In the genomic region with DNA sequence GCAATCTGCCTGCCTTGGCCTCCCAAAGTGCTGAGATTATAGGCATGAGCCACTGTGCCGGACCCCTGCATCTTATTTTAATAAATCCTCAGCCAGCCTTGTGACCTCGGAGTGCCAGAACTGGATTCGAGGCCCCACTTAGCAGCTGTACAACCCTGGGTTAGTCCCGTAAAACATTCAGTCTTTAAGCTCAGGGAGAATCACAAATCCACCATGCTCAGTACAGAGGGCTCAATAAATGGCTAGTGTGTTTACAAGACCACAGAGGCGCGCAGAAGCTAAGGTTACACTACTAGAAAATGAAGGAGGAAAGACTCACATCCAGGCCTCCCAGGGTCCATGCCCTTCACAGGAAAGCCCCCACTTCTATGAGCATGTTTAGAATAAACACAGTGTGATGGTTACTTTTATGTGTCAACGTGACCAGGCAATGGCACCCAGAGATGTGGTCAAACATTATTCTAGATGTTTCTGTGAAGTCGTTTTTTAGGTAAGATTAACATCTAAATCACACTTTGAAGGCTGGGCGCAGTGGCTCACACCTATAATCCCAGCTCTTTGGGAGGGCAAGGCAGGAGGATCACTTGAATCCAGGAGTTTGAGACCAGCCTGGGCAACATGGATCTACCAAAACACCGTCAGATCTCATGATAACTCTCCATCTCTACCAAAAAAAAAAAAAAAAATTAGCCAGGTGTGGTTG, we compare ENCODE assay signal across 17 cellular contexts. TPM values are rescaled to one million over a fixed set of nuclear protein-coding genes. Genes with fewer than 3 reads are reported as not detected.
DNase-seq lines count a peak whose midpoint lies in the region; ATAC-seq, FAIRE-seq and TF ChIP-seq lines count a peak whose summit lies in the region.
"Had no signal": no experiment of that assay in that cellular context is flagged by ENCODE, and none has a peak within 500 bp of the region (broad histone marks: within the 10 kb centered on the region; RNA-seq: fewer than 3 reads in every experiment).

No MANE protein-coding gene starts in this region.

- H3K79me2 ChIP-seq in Karpas-422 (ENCODE audit: low read length) (peaks cover 30% of the 10 kb centered on the region), astrocyte (ENCODE audit: insufficient read depth, low read length) (no peaks in the 10 kb centered on the region)

- peaks cover 3% of the 10 kb centered on the region for H3K9me3 Mint-ChIP-seq in astrocyte (ENCODE audit: unreplicated experiment)
- peaks cover 0 to 6% of the 10 kb centered on the region in 2 donors for H3K9me3 Mint-ChIP-seq in stimulated activated naive CD8-positive, alpha-beta T cell treated with anti-CD3 and anti-CD28 coated beads, Interleukin-15, amount 100 ng/mL, for 72 hours

- H3K27me3 ChIP-seq in Karpas-422 (ENCODE audit: low read length) = no peaks in the 10 kb centered on the region
- H3K27me3 ChIP-seq in astrocyte (ENCODE audit: insufficient read depth, low read length) = no peaks in the 10 kb centered on the region
- no peaks in the 10 kb centered on the region for H3K27me3 ChIP-seq in mucosa of stomach (ENCODE audit: control insufficient read depth, insufficient read depth, low read length)

- H3K4me2 ChIP-seq in Karpas-422 (ENCODE audit: low read depth, low read length, poor library complexity, severe bottlenecking) = peak overlapping the region; percentile 79
- H3K4me2 ChIP-seq in astrocyte (ENCODE audit: low read length) = peak overlapping the region; percentile 68

- H3K36me3 Mint-ChIP-seq in astrocyte (ENCODE audit: low read depth, unreplicated experiment) = no peaks in the 10 kb centered on the region

- H3K4me3 ChIP-seq in Karpas-422 (ENCODE audit: low read length) = peak overlapping the region; percentile 33; the same call in 1 of the 2 replicates
- no peak overlapping the region for H3K4me3 ChIP-seq in astrocyte (ENCODE audit: insufficient read depth, low read depth, low read length)
- no peak overlapping the region for H3K4me3 ChIP-seq in mucosa of stomach (ENCODE audit: low read length)

- ATAC-seq in stimulated activated naive CD8-positive, alpha-beta T cell treated with anti-CD3 and anti-CD28 coated beads, Interleukin-15, amount 100 ng/mL, for 72 hours = no peak

- H3K27ac ChIP-seq in Karpas-422 (ENCODE audit: low read length) (peak overlapping the region; percentile 99), astrocyte (ENCODE audit: low read depth, low read length) (peak overlapping the region; percentile 62)

- H3K9me3 ChIP-seq in Karpas-422 (ENCODE audit: low read length) (no peaks in the 10 kb centered on the region), astrocyte (ENCODE audit: insufficient read depth, low read depth, low read length) (no peaks in the 10 kb centered on the region), mucosa of stomach (ENCODE audit: control insufficient read depth, low read length) (no peaks in the 10 kb centered on the region)

- no peak for DNase-seq in Karpas-422
- DNase-seq in astrocyte (ENCODE audit: low read depth) = no peak
- DNase-seq in EL = no peak
- no peak for DNase-seq in ureter (ENCODE audit: low spot score)
- no peak for DNase-seq in stimulated activated naive CD8-positive, alpha-beta T cell treated with anti-CD3 and anti-CD28 coated beads, Interleukin-15, amount 100 ng/mL, for 72 hours
- no peak for DNase-seq in stimulated activated CD4-positive, alpha-beta T cell treated with anti-CD3 and anti-CD28 coated beads, Interleukin-4, amount 100 ng/mL, for 4 hours
- DNase-seq: activated CD4-positive, alpha-beta T cell treated with anti-CD3 and anti-CD28 coated beads for 48 hours; activated T-cell treated with anti-CD3 and anti-CD28 coated beads, Interleukin-2, amount 50 U/mL, for 72 hours; amniotic stem cell; cortex of kidney; DND-41; naive thymus-derived CD4-positive, alpha-beta T cell; NCI-H2029; NCI-H774; SHP77 had no signal

- FAIRE-seq in A204.1 (lab: Jason Lieb, UNC) (peak; percentile 32), astrocyte (lab: Jason Lieb, UNC) (no peak)

- H2AFZ ChIP-seq in Karpas-422 (ENCODE audit: low read length) (no peak overlapping the region), astrocyte (ENCODE audit: low read depth, low read length) (no peak overlapping the region)

- no peak overlapping the region for H3K4me3 Mint-ChIP-seq in astrocyte (ENCODE audit: unreplicated experiment)
- no peak overlapping the region for H3K4me3 Mint-ChIP-seq in stimulated activated naive CD8-positive, alpha-beta T cell treated with anti-CD3 and anti-CD28 coated beads, Interleukin-15, amount 100 ng/mL, for 72 hours

- peak overlapping the region; percentile 80 for H3K27ac Mint-ChIP-seq in astrocyte (ENCODE audit: unreplicated experiment)
- H3K27ac Mint-ChIP-seq in stimulated activated naive CD8-positive, alpha-beta T cell treated with anti-CD3 and anti-CD28 coated beads, Interleukin-15, amount 100 ng/mL, for 72 hours = peak overlapping the region in 1 of 2 donors; percentile 52

- H3K4me1 ChIP-seq in Karpas-422 (ENCODE audit: low read length) (peaks cover 99% of the 10 kb centered on the region), astrocyte (ENCODE audit: insufficient read depth, low read length) (peaks cover 42% of the 10 kb centered on the region), mucosa of stomach (ENCODE audit: control insufficient read depth, insufficient read depth, low read length) (peaks cover 53% of the 10 kb centered on the region)

- TF ChIP-seq CTCF in astrocyte (IDR thresholded peaks at IDR 0.05; ENCODE audit: insufficient read depth, low read depth, low read length) = no peak

- H3K36me3 ChIP-seq in Karpas-422 (ENCODE audit: insufficient read depth, low read length) = no peaks in the 10 kb centered on the region
- no peaks in the 10 kb centered on the region for H3K36me3 ChIP-seq in astrocyte (ENCODE audit: insufficient read depth, low read length)
- no peaks in the 10 kb centered on the region for H3K36me3 ChIP-seq in mucosa of stomach (ENCODE audit: control insufficient read depth, insufficient read depth, low read length)

- H3K4me1 Mint-ChIP-seq in astrocyte (ENCODE audit: low read depth, unreplicated experiment) = peaks cover 35% of the 10 kb centered on the region
- H3K4me1 Mint-ChIP-seq in stimulated activated naive CD8-positive, alpha-beta T cell treated with anti-CD3 and anti-CD28 coated beads, Interleukin-15, amount 100 ng/mL, for 72 hours = peaks cover 47% of the 10 kb centered on the region

- H4K20me1 ChIP-seq in Karpas-422 (ENCODE audit: insufficient read depth, low read depth, low read length) = no peaks in the 10 kb centered on the region
- H4K20me1 ChIP-seq in astrocyte (ENCODE audit: insufficient read depth, low read length) = no peaks in the 10 kb centered on the region

- no peaks in the 10 kb centered on the region for H3K27me3 Mint-ChIP-seq in astrocyte (ENCODE audit: low read depth, unreplicated experiment)
- H3K27me3 Mint-ChIP-seq in stimulated activated naive CD8-positive, alpha-beta T cell treated with anti-CD3 and anti-CD28 coated beads, Interleukin-15, amount 100 ng/mL, for 72 hours = no peaks in the 10 kb centered on the region

- no peaks in the 10 kb centered on the region for H3K9me2 ChIP-seq in Karpas-422 (replicated peaks; ENCODE audit: insufficient read depth, low read length)

- H3K9ac ChIP-seq in Karpas-422 (ENCODE audit: low read length) = peak overlapping the region; percentile 60
- H3K9ac ChIP-seq in astrocyte (ENCODE audit: low read length) = no peak overlapping the region
- H3K9ac ChIP-seq in mucosa of stomach (ENCODE audit: low read length) = peak overlapping the region; percentile 50

RNA-seq across cellular contexts. Expression of a gene that starts 55.3 kb away (rescaled TPM):
- 40.1 and 56.1 TPM in 2 replicates for total RNA-seq in Karpas-422 (2014; rRNA removed; shearing (Covaris generic); ENCODE audit: low replicate concordance)
- 10.8 and 14.0 TPM in 2 replicates for total RNA-seq in astrocyte
- 91.9 TPM for total RNA-seq in ureter
